ENCODE assay signal across 14 cellular contexts in genomic region chr3:54240319-54240718, GRCh38.
DNase-seq lines count a peak whose midpoint lies in the region; ATAC-seq and TF ChIP-seq lines count a peak whose summit lies in the region.
"Had no signal": no experiment of that assay in that cellular context is flagged by ENCODE, and none has a peak within 500 bp of the region (broad histone marks: within the 10 kb centered on the region; RNA-seq: fewer than 3 reads in every experiment).

No MANE protein-coding gene starts in this region.

- ATAC-seq in activated T-helper 17 cell treated with anti-CD3 and anti-CD28 coated beads, Interleukin-2, amount 50 U/mL, for 72 hours (replicated peaks) = no peak
- ATAC-seq in HG02981 (IDR thresholded peaks at IDR 0.05; ENCODE audit: unreplicated experiment) = no peak
- ATAC-seq: HCT116 had no signal

- H3K27me3 ChIP-seq in neural cell (ENCODE audit: insufficient read depth, low read depth, low read length) = no peaks in the 10 kb centered on the region

- H3K36me3 Mint-ChIP-seq in activated T-helper 17 cell treated with anti-CD3 and anti-CD28 coated beads, Interleukin-2, amount 50 U/mL, for 72 hours (ENCODE audit: low read depth) = no peaks in the 10 kb centered on the region
- H3K36me3 Mint-ChIP-seq: CD4-positive, alpha-beta memory T cell had no signal

- H3K36me3 ChIP-seq in neural cell (ENCODE audit: insufficient read depth, low read length) = no peaks in the 10 kb centered on the region

- no peak overlapping the region for H3K9ac ChIP-seq in neural cell (ENCODE audit: low read length)
- H3K9ac ChIP-seq: GM23248 had no signal

- H3K79me2 ChIP-seq in neural cell (replicated peaks; ENCODE audit: insufficient read depth, low read length) = no peaks in the 10 kb centered on the region

- peaks cover 1% of the 10 kb centered on the region for H3K9me3 ChIP-seq in neural cell (ENCODE audit: low read length)

- H3F3A ChIP-seq in neural cell (ENCODE audit: insufficient read depth, low read length, poor library complexity, severe bottlenecking) = no peaks in the 10 kb centered on the region

- H3K27me3 Mint-ChIP-seq in activated T-helper 17 cell treated with anti-CD3 and anti-CD28 coated beads, Interleukin-2, amount 50 U/mL, for 72 hours = no peaks in the 10 kb centered on the region

- H3K27ac ChIP-seq in neural cell (ENCODE audit: low read length) = peak overlapping the region; percentile 43
- H3K27ac ChIP-seq: GM23248 had no signal

- H3K9me2 ChIP-seq in neural cell (ENCODE audit: insufficient read depth, low read length) = no peaks in the 10 kb centered on the region

- no peaks in the 10 kb centered on the region for H4K20me1 ChIP-seq in neural cell (ENCODE audit: insufficient read depth)

- H3K4me3 Mint-ChIP-seq in activated T-helper 17 cell treated with anti-CD3 and anti-CD28 coated beads, Interleukin-2, amount 50 U/mL, for 72 hours = no peak overlapping the region
- H3K4me3 Mint-ChIP-seq: CD4-positive, alpha-beta memory T cell; H9 had no signal

- no peak for TF ChIP-seq CTCF in neural cell (IDR thresholded peaks at IDR 0.05; ENCODE audit: poor library complexity, severe bottlenecking)
- TF ChIP-seq CTCF in GM13977 (IDR thresholded peaks at IDR 0.05; ENCODE audit: extremely low read depth, insufficient read depth, missing control alignments) = no peak

- H3K27ac Mint-ChIP-seq in activated T-helper 17 cell treated with anti-CD3 and anti-CD28 coated beads, Interleukin-2, amount 50 U/mL, for 72 hours = no peak overlapping the region
- H3K27ac Mint-ChIP-seq: CD4-positive, alpha-beta memory T cell; H9 had no signal

- in situ Hi-C loops in GM13977 (cut with MboI; ENCODE audit: low pct_unique_long_range_greater_than_20kb, low sequenced_read_pairs, unreplicated experiment) = no loop called here

- no peak for TF ChIP-seq RAD21 in neural cell (conservative IDR thresholded peaks at IDR 0.05)

- no peaks in the 10 kb centered on the region for H3K9me3 Mint-ChIP-seq in activated T-helper 17 cell treated with anti-CD3 and anti-CD28 coated beads, Interleukin-2, amount 50 U/mL, for 72 hours
- H3K9me3 Mint-ChIP-seq: H9 had no signal

- no peaks in the 10 kb centered on the region for H3K4me1 Mint-ChIP-seq in activated T-helper 17 cell treated with anti-CD3 and anti-CD28 coated beads, Interleukin-2, amount 50 U/mL, for 72 hours
- H3K4me1 Mint-ChIP-seq: CD4-positive, alpha-beta memory T cell had no signal

- peak; percentile 22 for DNase-seq in NCI-H187 treated with DMSO at 0.1 percent for 48 hours (lab: John Stamatoyannopoulos, UW)
- peak; percentile 42 for DNase-seq in NCI-H2227 treated with DMSO at 0.1 percent for 48 hours (lab: John Stamatoyannopoulos, UW)
- no peak for DNase-seq in GM13977 (ENCODE audit: low spot score)
- DNase-seq: C1 segment of cervical spinal cord; CD4-positive, alpha-beta memory T cell; COR-L47; DMS153; DND-41; GM23248; H9 had no signal

- H3K4me3 ChIP-seq in neural cell (ENCODE audit: low read length) = peak overlapping the region; percentile 22
- H3K4me3 ChIP-seq: GM23248 had no signal

- no peak overlapping the region for H2AFZ ChIP-seq in neural cell (ENCODE audit: low read depth, low read length)
- H2AFZ ChIP-seq: GM23248 had no signal

- H3K4me2 ChIP-seq in neural cell (ENCODE audit: low read length) = no peak overlapping the region

- TF ChIP-seq EP300 in neural cell (conservative IDR thresholded peaks at IDR 0.05; ENCODE audit: poor library complexity, severe bottlenecking) = no peak

TF ChIP-seq in neural cell, 6 proteins besides CTCF, POLR2A, EP300 and RAD21:
- TF ChIP-seq POLR2AphosphoS5 (IDR thresholded peaks at IDR 0.05) (no peak), REST (IDR thresholded peaks at IDR 0.05; ENCODE audit: borderline replicate concordance) (no peak), TAF1 (IDR thresholded peaks at IDR 0.05; ENCODE audit: low read depth) (no peak), SMC3 (conservative IDR thresholded peaks at IDR 0.05; ENCODE audit: poor library complexity) (no peak), MXI1 (conservative IDR thresholded peaks at IDR 0.05; ENCODE audit: poor library complexity, severe bottlenecking) (no peak), EZH2 (IDR thresholded peaks at IDR 0.05; ENCODE audit: borderline replicate concordance, insufficient read depth, low read length, poor library complexity, severe bottlenecking) (no peak)
